In the genomic region with DNA sequence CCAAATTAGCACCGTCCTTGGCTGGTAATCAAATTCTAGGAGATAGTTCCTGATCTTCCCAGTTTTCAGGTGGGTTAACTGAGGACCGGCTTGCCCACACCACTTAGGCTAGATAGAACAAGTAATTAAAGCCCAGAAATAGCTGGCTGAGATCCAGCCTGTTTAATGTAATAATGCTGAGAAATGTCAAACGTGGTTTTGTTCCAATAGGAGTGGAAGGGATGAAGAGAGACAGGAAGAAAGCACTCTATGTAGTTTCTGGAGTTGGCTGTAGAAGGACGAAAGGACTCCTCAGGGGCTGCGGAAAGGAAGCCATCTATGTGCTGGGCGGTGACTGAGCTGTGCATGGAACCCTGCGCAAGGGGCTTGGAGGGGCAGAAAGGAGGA, we compare ENCODE assay signal across 1 cellular context.
TF ChIP-seq lines count a peak whose summit lies in the region.

No MANE protein-coding gene starts in this region.

TF ChIP-seq in HEK293, 187 proteins besides CTCF, POLR2A, EP300 and RAD21 (continued from another document):
- TF ChIP-seq, protein P1, sequence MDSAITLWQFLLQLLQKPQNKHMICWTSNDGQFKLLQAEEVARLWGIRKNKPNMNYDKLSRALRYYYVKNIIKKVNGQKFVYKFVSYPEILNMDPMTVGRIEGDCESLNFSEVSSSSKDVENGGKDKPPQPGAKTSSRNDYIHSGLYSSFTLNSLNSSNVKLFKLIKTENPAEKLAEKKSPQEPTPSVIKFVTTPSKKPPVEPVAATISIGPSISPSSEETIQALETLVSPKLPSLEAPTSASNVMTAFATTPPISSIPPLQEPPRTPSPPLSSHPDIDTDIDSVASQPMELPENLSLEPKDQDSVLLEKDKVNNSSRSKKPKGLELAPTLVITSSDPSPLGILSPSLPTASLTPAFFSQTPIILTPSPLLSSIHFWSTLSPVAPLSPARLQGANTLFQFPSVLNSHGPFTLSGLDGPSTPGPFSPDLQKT (IDR thresholded peaks at IDR 0.05; ENCODE audit: borderline replicate concordance, low read depth, low read length): no peak
- TF ChIP-seq ZNF140 (tag by site-specific recombination; IDR thresholded peaks at IDR 0.05) (no peak), HOXD13 (CRISPR knock-in tag; IDR thresholded peaks at IDR 0.05; ENCODE audit: borderline replicate concordance) (no peak), ZBTB1 (tag by site-specific recombination; IDR thresholded peaks at IDR 0.05) (no peak), ZBTB17 (tag by site-specific recombination; IDR thresholded peaks at IDR 0.05) (peak; percentile 22; the same call in 1 of the 2 replicates), GFI1B (tag by site-specific recombination; IDR thresholded peaks at IDR 0.05) (no peak), ZNF670 (tag by site-specific recombination; IDR thresholded peaks at IDR 0.05; ENCODE audit: low read depth) (no peak), ZNF664 (tag by site-specific recombination; IDR thresholded peaks at IDR 0.05) (0 out of 2 replicates have a peak, but pooled peaks have one; percentile 17), GLI4 (tag by site-specific recombination; IDR thresholded peaks at IDR 0.05) (no peak)
